Comparison of ENCODE assay signal across 1 cellular context in the genomic region with DNA sequence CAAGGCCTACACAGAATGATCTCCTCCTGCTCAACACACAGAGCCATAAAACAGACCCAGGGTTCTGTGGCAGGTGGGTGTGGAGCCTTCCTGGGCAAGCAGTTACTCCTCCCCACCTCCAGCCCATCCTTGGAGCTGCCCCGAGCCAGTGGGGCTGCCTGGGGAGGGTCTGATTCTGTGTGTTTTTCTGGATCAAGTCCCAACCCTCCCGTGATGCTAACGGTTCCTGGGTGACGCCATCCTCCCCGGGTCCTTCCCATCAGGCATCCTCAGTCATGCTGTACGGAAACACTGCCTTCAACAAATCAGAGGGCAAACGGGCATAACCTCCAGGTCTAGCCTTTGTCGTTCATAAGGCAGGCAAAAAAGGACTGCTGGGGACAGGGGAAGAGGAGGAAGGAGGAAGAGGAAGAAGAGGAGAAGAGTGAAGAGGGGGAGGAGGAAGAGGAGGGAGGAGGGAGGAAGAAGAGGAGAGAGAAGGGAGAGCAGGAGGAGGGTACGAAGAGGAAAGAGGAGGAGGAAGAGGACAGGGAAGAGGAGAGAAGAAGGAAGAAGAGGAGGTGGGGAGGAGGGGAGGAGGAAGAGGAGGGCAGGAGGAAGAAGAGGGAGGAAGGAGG.
TF ChIP-seq lines count a peak whose summit lies in the region.

No MANE protein-coding gene starts in this region.

TF ChIP-seq in H1, 55 proteins besides CTCF, POLR2A, EP300 and RAD21 (continued from another document):
- TF ChIP-seq ATF3 (IDR thresholded peaks at IDR 0.05; ENCODE audit: insufficient read depth, low read depth, low read length): no peak
- TF ChIP-seq BACH1 (IDR thresholded peaks at IDR 0.05; ENCODE audit: low read length): no peak
- no peak for TF ChIP-seq EZH2 (IDR thresholded peaks at IDR 0.05; ENCODE audit: low read depth, low read length, severe bottlenecking)
- TF ChIP-seq CREB1 (IDR thresholded peaks at IDR 0.05): no peak
- no peak for TF ChIP-seq RBBP5 (IDR thresholded peaks at IDR 0.05; ENCODE audit: borderline replicate concordance, low read depth, low read length)
- no peak for TF ChIP-seq BRCA1 (IDR thresholded peaks at IDR 0.05; ENCODE audit: low read depth, low read length)
- TF ChIP-seq CBX8 (IDR thresholded peaks at IDR 0.05; ENCODE audit: borderline replicate concordance, low read depth, low read length): no peak
- no peak for TF ChIP-seq CEBPB (IDR thresholded peaks at IDR 0.05; ENCODE audit: low read depth, low read length)
- TF ChIP-seq POLR2AphosphoS5 (IDR thresholded peaks at IDR 0.05; ENCODE audit: low read depth, low read length): no peak
- no peak for TF ChIP-seq HDAC6 (IDR thresholded peaks at IDR 0.05; ENCODE audit: low read depth, low read length)
